In genomic region chr2:217837001-217837491, GRCh38 we compare ENCODE assay signal across 9 cellular contexts.
DNase-seq lines count a peak whose midpoint lies in the region; ATAC-seq, FAIRE-seq and TF ChIP-seq lines count a peak whose summit lies in the region.
"Had no signal": no experiment of that assay in that cellular context is flagged by ENCODE, and none has a peak within 500 bp of the region (broad histone marks: within the 10 kb centered on the region; RNA-seq: fewer than 3 reads in every experiment).

No MANE protein-coding gene starts in this region.

- no peaks in the 10 kb centered on the region for H3K9me3 ChIP-seq in liver (ENCODE audit: control insufficient read depth in 4 of 4, low read length in 3 of 4)
- no peaks in the 10 kb centered on the region for H3K9me3 ChIP-seq in thyroid gland

- peaks cover 9 to 60% (median 30%) of the 10 kb centered on the region in 4 donors for H3K36me3 ChIP-seq in liver (ENCODE audit: control insufficient read depth in 4 of 4, insufficient read depth in 3 of 4, low read depth in 1 of 4, low read length in 3 of 4)
- H3K36me3 ChIP-seq in thyroid gland: peaks cover 35 to 36% of the 10 kb centered on the region in 2 donors

- intact Hi-C loops in thyroid gland (cut with DNase I): no loop called here

- H3K4me1 ChIP-seq in liver (ENCODE audit: control insufficient read depth in 4 of 4, insufficient read depth in 4 of 4, low read length in 3 of 4) (peaks cover 0 to 5% (median 0%) of the 10 kb centered on the region in 4 donors), thyroid gland (peaks cover 25 to 43% of the 10 kb centered on the region in 2 donors)

- no peak for TF ChIP-seq RAD21 in liver (IDR thresholded peaks at IDR 0.05)

- H3K4me3 ChIP-seq in NB4 (ENCODE audit: low read depth, low read length) (no peak overlapping the region), liver (ENCODE audit: low read depth in 1 of 3, low read length in 3 of 3) (no peak overlapping the region), thyroid gland (replicated peaks in 1 of 3) (no peak overlapping the region)

- TF ChIP-seq POLR2A in NB4 (IDR thresholded peaks at IDR 0.05; ENCODE audit: extremely low read depth, insufficient read length): no peak
- TF ChIP-seq POLR2A in thyroid gland (IDR thresholded peaks at IDR 0.05): no peak

- TF ChIP-seq CTCF in NB4 (IDR thresholded peaks at IDR 0.05; ENCODE audit: low read depth, low read length) (peak; percentile 13), liver (IDR thresholded peaks at IDR 0.05; ENCODE audit: low read depth, low read length, missing input control) (no peak), thyroid gland (IDR thresholded peaks at IDR 0.05) (peak in 4 of 6 experiments; percentile 35 to 47 (median 38))

- DNase-seq in NB4 (ENCODE audit: low read depth) (peak; percentile 21), thyroid gland (peak; percentile 91 to 94), putamen (ENCODE audit: low spot score) (no peak), GM19239 (ENCODE audit: insufficient read length, low spot score) (no peak)
- DNase-seq: activated naive CD4-positive, alpha-beta T cell treated with anti-CD3 and anti-CD28 coated beads, Interleukin-2, amount 10 ng/mL, durations not matched to agents 7 days and 5 days had no signal

- WGBS in liver: 76% methylated on average over 8 of the region's 8 CpGs
- WGBS in thyroid gland, 2 donors: 43 to 58% methylated on average over 2 to 6 of the region's 8 CpGs

- FAIRE-seq in GM19239 (lab: Jason Lieb, UNC): no peak

- ATAC-seq in HG02840 (IDR thresholded peaks at IDR 0.05; ENCODE audit: low FRiP score, unreplicated experiment) (no peak), HG02610 (IDR thresholded peaks at IDR 0.05; ENCODE audit: unreplicated experiment) (no peak)

- peak overlapping the region; percentile 6 for H3K27ac ChIP-seq in cingulate gyrus (ENCODE audit: low read depth, low read length)
- peak overlapping the region in 1 of 2 donors; percentile 50 for H3K27ac ChIP-seq in liver (ENCODE audit: low read depth in 1 of 2, low read length in 2 of 2)
- H3K27ac ChIP-seq in thyroid gland: peak overlapping the region; percentile 41 to 88 (median 81)

- no peaks in the 10 kb centered on the region for H3K27me3 ChIP-seq in liver (ENCODE audit: control insufficient read depth in 4 of 4, insufficient read depth in 4 of 4, low read length in 3 of 4)
- H3K27me3 ChIP-seq in thyroid gland: no peaks in the 10 kb centered on the region

- no peak overlapping the region for H3K9ac ChIP-seq in liver (ENCODE audit: low read depth in 1 of 2, low read length in 2 of 2)

TF ChIP-seq in liver, 16 proteins besides CTCF, POLR2A, EP300 and RAD21:
- peak; percentile 67 for TF ChIP-seq NR2F2 (IDR thresholded peaks at IDR 0.05)
- no peak for TF ChIP-seq MAX (IDR thresholded peaks at IDR 0.05)

Comparison
In these comparisons a context has a peak if more than half of its experiments do, and no peak if none do; other contexts are left out.
1. DNase-seq: peak in NB4 (single experiment) and thyroid gland (2 of 2); none in putamen (single experiment) and GM19239 (single experiment).